Comparison of ENCODE assay signal across 1 cellular context in the genomic region with DNA sequence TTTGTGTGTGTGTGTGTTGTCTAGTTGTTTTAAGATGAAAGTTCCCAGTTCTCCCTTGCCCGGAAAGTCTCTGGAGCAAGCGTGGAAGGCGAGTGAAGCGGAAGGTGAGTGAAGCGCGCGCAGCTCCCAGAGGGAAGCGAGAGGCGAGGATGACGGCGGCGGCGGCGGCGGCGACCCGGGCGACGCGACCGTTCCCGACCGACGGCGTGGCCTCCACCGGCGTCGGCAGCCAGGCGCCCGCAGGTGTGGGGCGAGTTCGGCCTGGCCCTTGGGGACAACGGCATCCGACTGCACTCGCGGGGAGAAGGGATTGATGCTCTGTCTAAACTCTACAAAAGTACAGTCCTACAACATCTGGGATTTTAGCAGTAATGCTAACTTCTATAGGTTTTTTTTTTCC.
TF ChIP-seq lines count a peak whose summit lies in the region.

No MANE protein-coding gene starts in this region.

TF ChIP-seq in WTC11, 78 proteins besides CTCF, POLR2A, EP300 and RAD21 (continued from another document):
- TF ChIP-seq, protein P1, sequence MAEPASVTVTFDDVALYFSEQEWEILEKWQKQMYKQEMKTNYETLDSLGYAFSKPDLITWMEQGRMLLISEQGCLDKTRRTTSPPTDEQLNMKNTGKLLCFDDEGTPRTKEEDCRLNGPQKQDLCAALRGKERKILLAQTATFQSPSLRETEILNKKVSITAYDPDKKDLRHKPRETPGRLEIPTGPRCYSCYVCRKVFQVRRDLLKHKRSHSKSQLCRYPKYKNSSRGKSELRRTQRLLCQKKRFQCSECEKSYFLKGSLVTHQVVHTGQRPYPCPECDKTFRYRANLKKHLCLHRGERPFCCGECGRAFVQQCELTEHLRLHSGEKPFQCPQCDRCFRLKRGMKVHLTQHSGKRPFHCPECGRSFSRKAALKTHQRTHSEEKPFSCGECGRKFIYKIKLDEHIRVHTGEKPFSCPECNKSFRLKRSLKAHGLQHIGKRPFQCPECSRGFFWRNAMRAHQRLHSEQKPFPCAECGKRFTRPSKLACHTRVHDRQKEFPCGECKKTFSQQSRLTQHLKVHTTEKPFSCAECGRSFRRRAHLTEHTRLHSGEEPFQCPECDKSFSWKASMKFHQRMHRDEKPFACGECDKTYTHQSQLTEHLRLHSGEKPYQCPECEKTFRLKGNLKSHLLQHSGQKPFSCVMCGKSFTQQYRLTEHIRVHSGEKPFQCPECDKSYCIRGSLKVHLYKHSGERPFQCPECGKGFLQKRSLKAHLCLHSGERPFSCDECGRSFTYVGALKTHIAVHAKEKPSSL (CRISPR knock-in tag; conservative IDR thresholded peaks at IDR 0.05), result no peak
- TF ChIP-seq, protein P2, sequence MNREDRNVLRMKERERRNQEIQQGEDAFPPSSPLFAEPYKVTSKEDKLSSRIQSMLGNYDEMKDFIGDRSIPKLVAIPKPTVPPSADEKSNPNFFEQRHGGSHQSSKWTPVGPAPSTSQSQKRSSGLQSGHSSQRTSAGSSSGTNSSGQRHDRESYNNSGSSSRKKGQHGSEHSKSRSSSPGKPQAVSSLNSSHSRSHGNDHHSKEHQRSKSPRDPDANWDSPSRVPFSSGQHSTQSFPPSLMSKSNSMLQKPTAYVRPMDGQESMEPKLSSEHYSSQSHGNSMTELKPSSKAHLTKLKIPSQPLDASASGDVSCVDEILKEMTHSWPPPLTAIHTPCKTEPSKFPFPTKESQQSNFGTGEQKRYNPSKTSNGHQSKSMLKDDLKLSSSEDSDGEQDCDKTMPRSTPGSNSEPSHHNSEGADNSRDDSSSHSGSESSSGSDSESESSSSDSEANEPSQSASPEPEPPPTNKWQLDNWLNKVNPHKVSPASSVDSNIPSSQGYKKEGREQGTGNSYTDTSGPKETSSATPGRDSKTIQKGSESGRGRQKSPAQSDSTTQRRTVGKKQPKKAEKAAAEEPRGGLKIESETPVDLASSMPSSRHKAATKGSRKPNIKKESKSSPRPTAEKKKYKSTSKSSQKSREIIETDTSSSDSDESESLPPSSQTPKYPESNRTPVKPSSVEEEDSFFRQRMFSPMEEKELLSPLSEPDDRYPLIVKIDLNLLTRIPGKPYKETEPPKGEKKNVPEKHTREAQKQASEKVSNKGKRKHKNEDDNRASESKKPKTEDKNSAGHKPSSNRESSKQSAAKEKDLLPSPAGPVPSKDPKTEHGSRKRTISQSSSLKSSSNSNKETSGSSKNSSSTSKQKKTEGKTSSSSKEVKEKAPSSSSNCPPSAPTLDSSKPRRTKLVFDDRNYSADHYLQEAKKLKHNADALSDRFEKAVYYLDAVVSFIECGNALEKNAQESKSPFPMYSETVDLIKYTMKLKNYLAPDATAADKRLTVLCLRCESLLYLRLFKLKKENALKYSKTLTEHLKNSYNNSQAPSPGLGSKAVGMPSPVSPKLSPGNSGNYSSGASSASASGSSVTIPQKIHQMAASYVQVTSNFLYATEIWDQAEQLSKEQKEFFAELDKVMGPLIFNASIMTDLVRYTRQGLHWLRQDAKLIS (CRISPR knock-in tag; IDR thresholded peaks at IDR 0.05; ENCODE audit: borderline replicate concordance), result no peak
- TF ChIP-seq, protein P3, sequence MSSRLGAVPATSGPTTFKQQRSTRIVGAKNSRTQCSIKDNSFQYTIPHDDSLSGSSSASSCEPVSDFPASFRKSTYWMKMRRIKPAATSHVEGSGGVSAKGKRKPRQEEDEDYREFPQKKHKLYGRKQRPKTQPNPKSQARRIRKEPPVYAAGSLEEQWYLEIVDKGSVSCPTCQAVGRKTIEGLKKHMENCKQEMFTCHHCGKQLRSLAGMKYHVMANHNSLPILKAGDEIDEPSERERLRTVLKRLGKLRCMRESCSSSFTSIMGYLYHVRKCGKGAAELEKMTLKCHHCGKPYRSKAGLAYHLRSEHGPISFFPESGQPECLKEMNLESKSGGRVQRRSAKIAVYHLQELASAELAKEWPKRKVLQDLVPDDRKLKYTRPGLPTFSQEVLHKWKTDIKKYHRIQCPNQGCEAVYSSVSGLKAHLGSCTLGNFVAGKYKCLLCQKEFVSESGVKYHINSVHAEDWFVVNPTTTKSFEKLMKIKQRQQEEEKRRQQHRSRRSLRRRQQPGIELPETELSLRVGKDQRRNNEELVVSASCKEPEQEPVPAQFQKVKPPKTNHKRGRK (CRISPR knock-in tag; IDR thresholded peaks at IDR 0.05; ENCODE audit: borderline replicate concordance), result no peak
- TF ChIP-seq ZNF317 (CRISPR knock-in tag; IDR thresholded peaks at IDR 0.05; ENCODE audit: borderline replicate concordance, low read depth), result no peak
